Comparison of ENCODE assay signal across 1 cellular context in genomic region chr3:196175717-196176116, GRCh38.
A peak's percentile ranks its signal among the peaks of the same experiment; 100 is the strongest.
TF ChIP-seq lines count a peak whose summit lies in the region.

No MANE protein-coding gene starts in this region.

TF ChIP-seq in K562, 482 proteins besides CTCF, POLR2A, EP300 and RAD21 (continued from another document):
- peak; percentile 90 for TF ChIP-seq BHLHE40 (IDR thresholded peaks at IDR 0.05; ENCODE audit: low read length)
- no peak for TF ChIP-seq MGA (IDR thresholded peaks at IDR 0.05)
- 0 out of 2 replicates have a peak, but pooled peaks have one; percentile 24 for TF ChIP-seq JUND (IDR thresholded peaks at IDR 0.05; ENCODE audit: borderline replicate concordance, low read depth, low read length)
- no peak for TF ChIP-seq JUND (tag; IDR thresholded peaks at IDR 0.05; ENCODE audit: borderline replicate concordance, low read depth, low read length)
- TF ChIP-seq ARID1B (IDR thresholded peaks at IDR 0.05) = no peak
- peak; percentile 52 for TF ChIP-seq FOSL1 (tag; conservative IDR thresholded peaks at IDR 0.05)
- no peak for TF ChIP-seq GATAD2A (IDR thresholded peaks at IDR 0.05)
- no peak for TF ChIP-seq ZNF766 (CRISPR knock-in tag; conservative IDR thresholded peaks at IDR 0.05)
- TF ChIP-seq NR2C1 (IDR thresholded peaks at IDR 0.05) = peak; percentile 81
- peak; percentile 80 for TF ChIP-seq NR2C1 (tag; IDR thresholded peaks at IDR 0.05)
- peak; percentile 38; the same call in 1 of the 2 replicates for TF ChIP-seq ZBTB33 (CRISPR knock-in tag; IDR thresholded peaks at IDR 0.05)
- TF ChIP-seq ATF3 (IDR thresholded peaks at IDR 0.05) = 0 out of 2 replicates have a peak, but pooled peaks have one; percentile 22
- TF ChIP-seq ATF3 (CRISPR knock-in tag; conservative IDR thresholded peaks at IDR 0.05) = no peak
- TF ChIP-seq YY1 (IDR thresholded peaks at IDR 0.05; ENCODE audit: borderline replicate concordance in 1 of 3, control insufficient read depth in 1 of 3, extremely low read depth in 1 of 3, insufficient read depth in 3 of 3, insufficient read length in 1 of 3, insufficient replicate concordance in 2 of 3, low read depth in 1 of 3, low read length in 2 of 3) = peak in 1 of 3 experiments; percentile 4
- TF ChIP-seq USF1 (CRISPR knock-in tag; IDR thresholded peaks at IDR 0.05) = peak; percentile 43; the same call in 1 of the 2 replicates
TF ChIP-seq in K562: peak in this region for 9.
